In the genomic region with DNA sequence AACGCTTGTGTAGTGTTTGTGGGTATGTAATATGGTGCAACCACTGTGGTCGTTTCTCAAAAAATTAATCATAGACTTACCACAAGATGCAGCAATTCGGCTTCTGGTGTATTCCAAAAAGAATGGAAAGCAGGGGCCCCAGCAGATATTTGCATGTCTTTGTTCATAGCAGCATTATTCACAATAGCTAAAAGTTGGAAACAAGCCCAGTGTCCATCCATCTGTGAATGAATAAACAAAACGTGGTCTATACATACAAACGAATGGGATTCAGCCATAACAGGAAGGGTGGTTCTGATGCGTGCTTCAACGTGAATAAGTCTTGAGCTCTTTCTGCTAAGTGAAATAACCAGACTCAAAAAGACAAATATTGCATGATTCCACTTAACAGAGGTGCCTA, we compare ENCODE assay signal across 16 cellular contexts. TPM values are rescaled to one million over a fixed set of nuclear protein-coding genes. Genes with fewer than 3 reads are reported as not detected.
DNase-seq lines count a peak whose midpoint lies in the region; ATAC-seq, FAIRE-seq and TF ChIP-seq lines count a peak whose summit lies in the region.
"Not testable (repeated sequence)": the region's sequence is repeated elsewhere in the genome, so short reads cannot be mapped to it uniquely, and the experiment has no call there.
"Had no signal": no experiment of that assay in that cellular context is flagged by ENCODE, and none has a peak within 500 bp of the region (broad histone marks: within the 10 kb centered on the region; RNA-seq: fewer than 3 reads in every experiment).

No MANE protein-coding gene starts in this region.

- H3K36me3 ChIP-seq in keratinocyte (ENCODE audit: control insufficient read depth in 2 of 2, extremely low read depth in 1 of 2, insufficient read depth in 2 of 2, low read length in 2 of 2), result not testable (repeated sequence)

- in situ Hi-C loops in astrocyte of the cerebellum (cut with HindIII; ENCODE audit: low sequenced_read_pairs), result not testable (repeated sequence)

- H3K4me1 ChIP-seq in keratinocyte (ENCODE audit: control insufficient read depth, extremely low read depth, insufficient read depth, low read length), result peaks cover 29% of the 10 kb centered on the region

- DNase-seq in ELR (ENCODE audit: low read depth), result peak; percentile 70
- peak; percentile 28 for DNase-seq in MV-4-11 (lab: John Stamatoyannopoulos, UW)
- DNase-seq in NCI-H345 (lab: John Stamatoyannopoulos, UW), result peak; percentile 55
- DNase-seq in RPMI7951 (ENCODE audit: low read depth), result peak; percentile 86
- DNase-seq in astrocyte of the cerebellum (ENCODE audit: low read depth), result peak; percentile 36
- peak; percentile 49 for DNase-seq in keratinocyte (ENCODE audit: low read depth, low spot score)

- TF ChIP-seq CTCF in astrocyte of the cerebellum (IDR thresholded peaks at IDR 0.05; ENCODE audit: low read depth, low read length, missing control alignments); keratinocyte (optimal IDR thresholded peaks at IDR 0.05 in 1 of 3, IDR thresholded peaks at IDR 0.05 in 1 of 3, conservative IDR thresholded peaks at IDR 0.05 in 1 of 3; ENCODE audit: extremely low read depth in 1 of 3, insufficient read depth in 2 of 3, low read length in 3 of 3): not testable (repeated sequence)

- H3K79me2 ChIP-seq in keratinocyte (ENCODE audit: control insufficient read depth, insufficient read depth, low read length), result not testable (repeated sequence)

- H3K27ac ChIP-seq in keratinocyte (ENCODE audit: control insufficient read depth, insufficient read depth, low read length), result peak overlapping the region; percentile 63

- not testable (repeated sequence) for H3K4me3 ChIP-seq in astrocyte of the cerebellum (ENCODE audit: low read depth, low read length); keratinocyte (ENCODE audit: control insufficient read depth in 2 of 3, extremely low read depth in 1 of 3, insufficient read depth in 2 of 3, low read depth in 1 of 3, low read length in 3 of 3)

- not testable (repeated sequence) for H3K9me3 ChIP-seq in keratinocyte (ENCODE audit: control insufficient read depth, low read depth, low read length)

- H4K20me1 ChIP-seq in keratinocyte (ENCODE audit: control insufficient read depth, extremely low read depth, insufficient read depth, low read length), result not testable (repeated sequence)

- dilution Hi-C loops in keratinocyte (cut with MboI; ENCODE audit: extremely low pct_ligation_motif_present, low sequenced_read_pairs), result not testable (repeated sequence)

- not testable (repeated sequence) for H3K9me1 ChIP-seq in keratinocyte (ENCODE audit: control insufficient read depth, extremely low read depth, insufficient read depth, low read length)

- H3K4me2 ChIP-seq in keratinocyte (ENCODE audit: control insufficient read depth, extremely low read depth, insufficient read depth, low read depth, low read length), result peak overlapping the region; percentile 27

- H2AFZ ChIP-seq in keratinocyte (ENCODE audit: control insufficient read depth, low read length), result not testable (repeated sequence)

- H3K27me3 ChIP-seq in keratinocyte (ENCODE audit: control insufficient read depth, extremely low read depth, insufficient read depth, low read length), result not testable (repeated sequence)

- not testable (repeated sequence) for FAIRE-seq in keratinocyte (lab: Jason Lieb, UNC)

- H3K9ac ChIP-seq in keratinocyte (ENCODE audit: control insufficient read depth, extremely low read depth, insufficient read depth, low read length), result not testable (repeated sequence)

- peak; percentile 90 for ATAC-seq in esophagus mucosa

RNA-seq across cellular contexts. Expression of a gene that starts 36.5 kb away (rescaled TPM):
- 1.3 and 4.1 TPM in 2 replicates for total RNA-seq in RPMI7951 (2014; rRNA removed; shearing (Covaris generic))
- not detected for total RNA-seq in esophagus mucosa
- 5.2 to 10.2 TPM (median 7.8 TPM) in 3 replicates for polyA plus RNA-seq in keratinocyte
- polyA plus RNA-seq in keratinocyte (2011; ENCODE audit: low read depth), result 12.9 TPM
- polyA plus RNA-seq in keratinocyte (2011; cell fraction: cytosol; rRNA removed), result 7.7 and 13.9 TPM in 2 replicates
- 37.4 and 39.1 TPM in 2 replicates for polyA plus RNA-seq in keratinocyte (2011; cell fraction: nucleus; rRNA removed)
- 7.5 and 34.0 TPM in 2 replicates for polyA plus RNA-seq in keratinocyte (2012; ENCODE audit: low replicate concordance)
- 1.9 to 2.9 TPM (median 2.4 TPM) in 3 replicates for polyA minus RNA-seq in keratinocyte
- polyA minus RNA-seq in keratinocyte (2011; cell fraction: cytosol; rRNA and poly(A)+ RNA removed), result 10.4 TPM
- polyA minus RNA-seq in keratinocyte (2011; cell fraction: nucleus; rRNA and poly(A)+ RNA removed), result 13.2 and 15.1 TPM in 2 replicates
- total RNA-seq: activated CD8-positive, alpha-beta memory T cell treated with anti-CD3 and anti-CD28 coated beads, Interleukin-2, amount 10 ng/mL, durations not matched to agents 7 days and 5 days; HT-29; liver; occipital lobe; pulmonary artery endothelial cell; skeletal muscle tissue; testis had no signal
- polyA plus RNA-seq: liver; naive thymus-derived CD4-positive, alpha-beta T cell had no signal

RNA-seq across cellular contexts. Expression of a gene that starts 55.7 kb away (rescaled TPM):
- total RNA-seq in RPMI7951 (2014; rRNA removed; shearing (Covaris generic)), result 3.3 and 4.6 TPM in 2 replicates
- total RNA-seq in esophagus mucosa, result 0.48 TPM
- 0.10 to 0.27 TPM (median 0.15 TPM) in 3 replicates for polyA plus RNA-seq in keratinocyte
- 3.2 TPM for polyA plus RNA-seq in keratinocyte (2011; ENCODE audit: low read depth)
- polyA plus RNA-seq in keratinocyte (2011; cell fraction: cytosol; rRNA removed), result 0.40 TPM in 1 of 2 replicates, not detected in the other
- 0.78 and 0.81 TPM in 2 replicates for polyA plus RNA-seq in keratinocyte (2011; cell fraction: nucleus; rRNA removed)
- polyA plus RNA-seq in keratinocyte (2012; ENCODE audit: low replicate concordance), result 0.16 and 8.5 TPM in 2 replicates
- not detected in 3 replicates for polyA minus RNA-seq in keratinocyte
- not detected for polyA minus RNA-seq in keratinocyte (2011; cell fraction: cytosol; rRNA and poly(A)+ RNA removed)
- 0.84 TPM in 1 of 2 replicates, not detected in the other for polyA minus RNA-seq in keratinocyte (2011; cell fraction: nucleus; rRNA and poly(A)+ RNA removed)
- total RNA-seq: activated CD8-positive, alpha-beta memory T cell treated with anti-CD3 and anti-CD28 coated beads, Interleukin-2, amount 10 ng/mL, durations not matched to agents 7 days and 5 days; glomerular endothelial cell; HT-29; liver; occipital lobe; pulmonary artery endothelial cell; skeletal muscle tissue had no signal
- polyA plus RNA-seq: liver; naive thymus-derived CD4-positive, alpha-beta T cell had no signal

Comparison
In these comparisons a context has a peak if more than half of its experiments do, and no peak if none do; other contexts are left out.
1. DNase-seq: peak in every context shown above with its lines; median percentile 86 in RPMI7951; 70 in ELR; 55 in NCI-H345; 49 in keratinocyte; 36 in astrocyte of the cerebellum; 28 in MV-4-11.